In genomic region chr1:230976825-230977747, GRCh38 we compare ENCODE assay signal across 8 cellular contexts. TPM values are rescaled to one million over a fixed set of nuclear protein-coding genes. Genes with fewer than 3 reads are reported as not detected.
DNase-seq lines count a peak whose midpoint lies in the region; ATAC-seq and TF ChIP-seq lines count a peak whose summit lies in the region.

No MANE protein-coding gene starts in this region.

- DNase-seq in GM23338 (ENCODE audit: low spot score): no peak
- DNase-seq in Peyer's patch: peak in 2 of 3 donors; percentile 53 to 59
- no peak for DNase-seq in coronary artery (ENCODE audit: low spot score)
- no peak for DNase-seq in NCI-H2171 (lab: John Stamatoyannopoulos, UW)
- no peak for DNase-seq in GM13977 (ENCODE audit: low spot score)
- DNase-seq in NCI-H128 (lab: John Stamatoyannopoulos, UW; ENCODE audit: unreplicated experiment): no peak
- DNase-seq in NCI-H446 treated with DMSO at 0.1 percent for 48 hours (lab: John Stamatoyannopoulos, UW): no peak

- H3K9me3 Mint-ChIP-seq in GM23338: no peaks in the 10 kb centered on the region

- no peak overlapping the region for H2AFZ ChIP-seq in GM23338

- TF ChIP-seq CTCF in GM23338 (conservative IDR thresholded peaks at IDR 0.05; ENCODE audit: low read depth in 2 of 2) (no peak), Peyer's patch (IDR thresholded peaks at IDR 0.05) (no peak), coronary artery (IDR thresholded peaks at IDR 0.05) (no peak), neutrophil (IDR thresholded peaks at IDR 0.05) (no peak), GM13977 (IDR thresholded peaks at IDR 0.05; ENCODE audit: extremely low read depth, insufficient read depth, missing control alignments) (no peak)

- H3K4me1 ChIP-seq in GM23338 (ENCODE audit: insufficient read depth) (peaks cover 10% of the 10 kb centered on the region; the same call in 1 of the 2 replicates), Peyer's patch (peaks cover 0 to 29% (median 4%) of the 10 kb centered on the region in 4 donors), neutrophil (ENCODE audit: control insufficient read depth in 1 of 2, insufficient read depth in 1 of 2, low read depth in 1 of 2, low read length in 1 of 2) (peaks cover 51 to 53% of the 10 kb centered on the region in 2 experiments)

- H3K9me2 ChIP-seq in GM23338 (ENCODE audit: insufficient read depth): no peaks in the 10 kb centered on the region

- H3K4me2 ChIP-seq in GM23338: peak overlapping the region; percentile 88

- H3F3A ChIP-seq in GM23338 (replicated peaks; ENCODE audit: low read depth): no peaks in the 10 kb centered on the region

- H3K36me3 Mint-ChIP-seq in GM23338 (ENCODE audit: low read depth): no peaks in the 10 kb centered on the region; the same call in 2 of the 3 replicates

- TF ChIP-seq POLR2A in Peyer's patch (IDR thresholded peaks at IDR 0.05): no peak

- peaks cover 12% of the 10 kb centered on the region for H3K79me2 ChIP-seq in GM23338 (replicated peaks; ENCODE audit: insufficient read depth)

- no peaks in the 10 kb centered on the region for H3K36me3 ChIP-seq in GM23338 (ENCODE audit: insufficient read depth)
- no peaks in the 10 kb centered on the region for H3K36me3 ChIP-seq in Peyer's patch
- peaks cover 4% of the 10 kb centered on the region for H3K36me3 ChIP-seq in neutrophil

- peaks cover 6% of the 10 kb centered on the region for H3K27me3 Mint-ChIP-seq in GM23338 (ENCODE audit: insufficient read depth, low read depth, poor library complexity)

- H3K9me3 ChIP-seq in Peyer's patch (no peaks in the 10 kb centered on the region), neutrophil (no peaks in the 10 kb centered on the region)

- peaks cover 43% of the 10 kb centered on the region for H4K20me1 ChIP-seq in GM23338 (replicated peaks; ENCODE audit: insufficient read depth)

- H3K27ac ChIP-seq in GM23338 (ENCODE audit: low read depth) (no peak overlapping the region), Peyer's patch (peak overlapping the region; percentile 40 to 97 (median 68)), coronary artery (no peak overlapping the region), neutrophil (peak overlapping the region; percentile 80)

- no peak overlapping the region for H3K27ac Mint-ChIP-seq in GM23338

- H3K4me3 Mint-ChIP-seq in GM23338: peak overlapping the region; percentile 84

- in situ Hi-C loops in GM13977 (cut with MboI; ENCODE audit: low pct_unique_long_range_greater_than_20kb, low sequenced_read_pairs, unreplicated experiment): no loop called here

- H3K4me3 ChIP-seq in GM23338 (peak overlapping the region; percentile 88), Peyer's patch (peak overlapping the region; percentile 73 to 99 (median 96)), coronary artery (peak overlapping the region; percentile 94), neutrophil (ENCODE audit: low read depth in 1 of 2, low read length in 1 of 2) (peak overlapping the region; percentile 68 to 69)

- H3K27me3 ChIP-seq in GM23338 (ENCODE audit: insufficient read depth) (peaks cover 46% of the 10 kb centered on the region), Peyer's patch (no peaks in the 10 kb centered on the region), neutrophil (no peaks in the 10 kb centered on the region)

- H3K4me1 Mint-ChIP-seq in GM23338: peaks cover 13% of the 10 kb centered on the region

- ATAC-seq in GM23338: no peak

TF ChIP-seq in GM23338, 12 proteins besides CTCF, POLR2A, EP300 and RAD21:
- no peak for TF ChIP-seq ETS1 (IDR thresholded peaks at IDR 0.05)
- no peak for TF ChIP-seq STAT1 (IDR thresholded peaks at IDR 0.05; ENCODE audit: unreplicated experiment)
- no peak for TF ChIP-seq ZNF114 (CRISPR knock-in tag; IDR thresholded peaks at IDR 0.05)
- no peak for TF ChIP-seq CREB1 (CRISPR knock-in tag; IDR thresholded peaks at IDR 0.05; ENCODE audit: low read depth)

RNA-seq across cellular contexts. Expression of gene TTC13, which starts 1.6 kb away (rescaled TPM):
- total RNA-seq in GM23338 (2014; rRNA removed; shearing (Covaris generic)): 9.4 and 13.5 TPM in 2 replicates
- 3.8 and 4.9 TPM in 2 replicates for polyA plus RNA-seq in GM23338 (2016; fragmentation: Nextera tagmentation; extraction: Ambion mirVana)
- 100 to 1,000 TPM in 1 of 4 donors, 10 to 100 TPM in 3; 17.3 to 106 (median 42.6) TPM for total RNA-seq in Peyer's patch

RNA-seq across cellular contexts. Expression of gene ARV1, which starts 1.8 kb away (rescaled TPM):
- total RNA-seq in GM23338 (2014; rRNA removed; shearing (Covaris generic)): 10.4 and 18.8 TPM in 2 replicates
- polyA plus RNA-seq in GM23338 (2016; fragmentation: Nextera tagmentation; extraction: Ambion mirVana): 20.0 and 22.7 TPM in 2 replicates
- 10 to 100 TPM; 13.2 to 28.9 (median 21.0) TPM for total RNA-seq in Peyer's patch

Comparison
In these comparisons a context has a peak if more than half of its experiments do, and no peak if none do; other contexts are left out.
1. DNase-seq: peak in Peyer's patch (2 of 3); none in GM23338 (single experiment), coronary artery (single experiment), NCI-H2171 (single experiment), GM13977 (single experiment), NCI-H128 (single experiment) and NCI-H446 treated with DMSO at 0.1 percent for 48 hours (single experiment).
2. H3K27ac ChIP-seq: peak in Peyer's patch (4 of 4) and neutrophil (single experiment); none in GM23338 (single experiment) and coronary artery (0 of 2).
3. Peak in every context shown above with its lines, with median percentiles within 50 percentile points of each other: H3K4me3 ChIP-seq.